In genomic region chr17:33667052-33667509, GRCh38 we compare ENCODE assay signal across 11 cellular contexts.
A peak's percentile ranks its signal among the peaks of the same experiment; 100 is the strongest.
DNase-seq lines count a peak whose midpoint lies in the region; ATAC-seq, FAIRE-seq and TF ChIP-seq lines count a peak whose summit lies in the region.
"Had no signal": no experiment of that assay in that cellular context is flagged by ENCODE, and none has a peak within 500 bp of the region (broad histone marks: within the 10 kb centered on the region; RNA-seq: fewer than 3 reads in every experiment).

No MANE protein-coding gene starts in this region.

- no peaks in the 10 kb centered on the region for H3K9me2 ChIP-seq in PC-3 (replicated peaks; ENCODE audit: low read length)

- no TSS peak for BruUV-seq in PC-3 (replicated peaks; lab: Mats Ljungman, UMichigan)

- 45 to 70% methylated on average over 12 of the region's 12 CpGs for WGBS in body of pancreas, 2 donors

- H3K79me2 ChIP-seq in PC-3 (ENCODE audit: low read length) = no peaks in the 10 kb centered on the region

- H3K9ac ChIP-seq in PC-3 (ENCODE audit: low read length) = no peak overlapping the region

- peak overlapping the region in 1 of 3 donors; percentile 24 for H3K27ac Mint-ChIP-seq in CD4-positive, CD25-positive, alpha-beta regulatory T cell

- CTCF ChIA-PET in PC-3 (lab: Charles Lee) = no interaction called here

- POLR2A ChIA-PET in PC-3 (lab: Charles Lee; ENCODE audit: unreplicated experiment) = no interaction called here

- H3K27me3 Mint-ChIP-seq in CD4-positive, CD25-positive, alpha-beta regulatory T cell = no peaks in the 10 kb centered on the region

- peak; percentile 36 for FAIRE-seq in bronchial epithelial cell (lab: Jason Lieb, UNC)
- FAIRE-seq: D721Med had no signal

- H3K4me1 ChIP-seq in CD4-positive, CD25-positive, alpha-beta regulatory T cell (ENCODE audit: control insufficient read depth, insufficient read depth, low read length, poor library complexity, severe bottlenecking) = peaks cover 13% of the 10 kb centered on the region
- H3K4me1 ChIP-seq in PC-3 (ENCODE audit: insufficient read depth, low read length) (no peaks in the 10 kb centered on the region), body of pancreas (no peaks in the 10 kb centered on the region)

- peak; percentile 59 to 63 for ATAC-seq in CD4-positive, CD25-positive, alpha-beta regulatory T cell (ENCODE audit: low read depth in 2 of 2)
- ATAC-seq in GM21360 (IDR thresholded peaks at IDR 0.05; ENCODE audit: unreplicated experiment) (peak; percentile 67), PC-3 (no peak), HG03108 (IDR thresholded peaks at IDR 0.05; ENCODE audit: unreplicated experiment) (no peak), body of pancreas (no peak)

- H2AFZ ChIP-seq in PC-3 (ENCODE audit: low read length) = no peak overlapping the region

- H3K4me2 ChIP-seq in PC-3 (ENCODE audit: low read length) = no peak overlapping the region

- H3K4me1 Mint-ChIP-seq in CD4-positive, CD25-positive, alpha-beta regulatory T cell = peaks cover 0 to 10% (median 7%) of the 10 kb centered on the region in 4 donors

- H3K9me3 Mint-ChIP-seq in CD4-positive, CD25-positive, alpha-beta regulatory T cell = peaks cover 0 to 2% (median 0%) of the 10 kb centered on the region in 7 donors
- H3K9me3 Mint-ChIP-seq: neural crest cell had no signal

- H3K36me3 ChIP-seq in CD4-positive, CD25-positive, alpha-beta regulatory T cell (ENCODE audit: control insufficient read depth, insufficient read depth, low read length) = no peaks in the 10 kb centered on the region
- H3K36me3 ChIP-seq in PC-3 (ENCODE audit: low read depth, low read length) (no peaks in the 10 kb centered on the region), bronchial epithelial cell (ENCODE audit: control insufficient read depth, insufficient read depth, low read length) (no peaks in the 10 kb centered on the region), body of pancreas (replicated peaks in 1 of 2; ENCODE audit: insufficient read depth in 1 of 2, low read depth in 2 of 2) (no peaks in the 10 kb centered on the region)

- H3K4me3 Mint-ChIP-seq in CD4-positive, CD25-positive, alpha-beta regulatory T cell = peak overlapping the region; percentile 3 to 79 (median 64)
- H3K4me3 Mint-ChIP-seq: neural crest cell had no signal

- H4K20me1 ChIP-seq in PC-3 (ENCODE audit: low read length) = no peaks in the 10 kb centered on the region

- H3K27ac ChIP-seq in CD4-positive, CD25-positive, alpha-beta regulatory T cell (ENCODE audit: insufficient read depth, low read length, poor library complexity, severe bottlenecking) = no peak overlapping the region
- no peak overlapping the region for H3K27ac ChIP-seq in PC-3 (ENCODE audit: low read length)
- no peak overlapping the region for H3K27ac ChIP-seq in body of pancreas

- H3K9me3 ChIP-seq in CD4-positive, CD25-positive, alpha-beta regulatory T cell (ENCODE audit: control insufficient read depth in 2 of 2, low read length in 2 of 2) = no peaks in the 10 kb centered on the region
- no peaks in the 10 kb centered on the region for H3K9me3 ChIP-seq in PC-3 (ENCODE audit: low read length)
- no peaks in the 10 kb centered on the region for H3K9me3 ChIP-seq in body of pancreas

- no peaks in the 10 kb centered on the region for H3K27me3 ChIP-seq in CD4-positive, CD25-positive, alpha-beta regulatory T cell (ENCODE audit: control insufficient read depth, insufficient read depth, low read length)
- H3K27me3 ChIP-seq in PC-3 (ENCODE audit: low read length) (no peaks in the 10 kb centered on the region), bronchial epithelial cell (ENCODE audit: control insufficient read depth, insufficient read depth, low read length) (no peaks in the 10 kb centered on the region), body of pancreas (peaks cover 0 to 4% of the 10 kb centered on the region in 2 donors)

- TF ChIP-seq POLR2A in body of pancreas (IDR thresholded peaks at IDR 0.05) = no peak

- no peaks in the 10 kb centered on the region for H3K36me3 Mint-ChIP-seq in CD4-positive, CD25-positive, alpha-beta regulatory T cell

- H3F3A ChIP-seq in PC-3 (ENCODE audit: low read length, unreplicated experiment) = no peaks in the 10 kb centered on the region

- peak overlapping the region; percentile 37 for H3K4me3 ChIP-seq in CD4-positive, CD25-positive, alpha-beta regulatory T cell (ENCODE audit: low read depth, low read length)
- no peak overlapping the region for H3K4me3 ChIP-seq in PC-3 (ENCODE audit: low read length)
- no peak overlapping the region for H3K4me3 ChIP-seq in bronchial epithelial cell (ENCODE audit: low read depth, low read length)
- no peak overlapping the region for H3K4me3 ChIP-seq in body of pancreas

- no peak for TF ChIP-seq CTCF in PC-3 (conservative IDR thresholded peaks at IDR 0.05; ENCODE audit: low read depth, low read length)
- no peak for TF ChIP-seq CTCF in bronchial epithelial cell (IDR thresholded peaks at IDR 0.05; ENCODE audit: insufficient read depth, low read length, severe bottlenecking)
- TF ChIP-seq CTCF in body of pancreas (IDR thresholded peaks at IDR 0.05) = no peak

- peak in 2 of 3 donors; percentile 5 to 40 for DNase-seq in CD4-positive, CD25-positive, alpha-beta regulatory T cell
- DNase-seq in PC-3 (peak; percentile 16), bronchial epithelial cell (ENCODE audit: low read depth) (peak; percentile 45), cerebellar nuclear complex (lab: John Stamatoyannopoulos, UW) (no peak), GOT3 (lab: John Stamatoyannopoulos, UW) (no peak), body of pancreas (no peak)
- DNase-seq: SW 1271 had no signal

- intact Hi-C loops in PC-3 (cut with micrococcal nuclease) = no loop called here
- intact Hi-C loops in body of pancreas (cut with DNase I) = no loop called here

Comparison
In these comparisons a context has a peak if more than half of its experiments do, and no peak if none do; other contexts are left out.
1. ATAC-seq: peak in CD4-positive, CD25-positive, alpha-beta regulatory T cell (2 of 2) and GM21360 (single experiment); none in PC-3 (single experiment), HG03108 (single experiment) and body of pancreas (single experiment).
2. DNase-seq: peak in CD4-positive, CD25-positive, alpha-beta regulatory T cell (2 of 3), PC-3 (single experiment) and bronchial epithelial cell (single experiment); none in cerebellar nuclear complex (0 of 2), GOT3 (single experiment) and body of pancreas (0 of 4).